20 cellular contexts compared by ENCODE assay signal in genomic region chr16:88904676-88905365, GRCh38. TPM values are rescaled to one million over a fixed set of nuclear protein-coding genes. Genes with fewer than 3 reads are reported as not detected.
DNase-seq lines count a peak whose midpoint lies in the region; ATAC-seq, FAIRE-seq and TF ChIP-seq lines count a peak whose summit lies in the region.
"Had no signal": no experiment of that assay in that cellular context is flagged by ENCODE, and none has a peak within 500 bp of the region (broad histone marks: within the 10 kb centered on the region; RNA-seq: fewer than 3 reads in every experiment).

No MANE protein-coding gene starts in this region.

- POLR2A ChIA-PET in HCT116 (lab: Charles Lee): interaction anchor here (1.1 kb wide), 1 partner anchor 288 kb away, joined by 4 read pairs; no protein-coding TSS in a partner anchor

- no peaks in the 10 kb centered on the region for H3K36me3 Mint-ChIP-seq in neural progenitor cell
- no peaks in the 10 kb centered on the region for H3K36me3 Mint-ChIP-seq in chondrocyte (ENCODE audit: low read depth)
- H3K36me3 Mint-ChIP-seq: CD4-positive, alpha-beta memory T cell had no signal

- H3K27ac Mint-ChIP-seq in neural progenitor cell: peak overlapping the region; percentile 46
- H3K27ac Mint-ChIP-seq in chondrocyte (ENCODE audit: unreplicated experiment): no peak overlapping the region
- H3K27ac Mint-ChIP-seq: CD4-positive, alpha-beta memory T cell; H9 had no signal

- BruUV-seq in HCT116 (replicated peaks; lab: Mats Ljungman, UMichigan): no TSS peak

- TF ChIP-seq POLR2A in HCT116 (IDR thresholded peaks at IDR 0.05; ENCODE audit: borderline replicate concordance, extremely low read depth, insufficient read depth, insufficient read length): no peak

- H4K20me1 ChIP-seq in DND-41 (ENCODE audit: insufficient read depth, low read length) (peaks cover 8% of the 10 kb centered on the region; the same call in 1 of the 2 replicates), HCT116 (ENCODE audit: insufficient read depth) (no peaks in the 10 kb centered on the region), neural progenitor cell (ENCODE audit: low read depth) (no peaks in the 10 kb centered on the region)

- no peaks in the 10 kb centered on the region for H3K36me3 ChIP-seq in DND-41 (ENCODE audit: insufficient read depth, low read length)
- H3K36me3 ChIP-seq in HCT116 (ENCODE audit: control insufficient read depth in 1 of 2, insufficient read depth in 2 of 2, low read length in 2 of 2): no peaks in the 10 kb centered on the region
- no peaks in the 10 kb centered on the region for H3K36me3 ChIP-seq in bronchial epithelial cell (ENCODE audit: control insufficient read depth, insufficient read depth, low read length)
- H3K36me3 ChIP-seq in neural progenitor cell: no peaks in the 10 kb centered on the region
- H3K36me3 ChIP-seq: MG63, Peyer's patch had no signal

- H3K4me2 ChIP-seq in DND-41 (ENCODE audit: insufficient read depth, low read length): no peak overlapping the region
- H3K4me2 ChIP-seq in HCT116 (ENCODE audit: low read length): peak overlapping the region; percentile 70
- H3K4me2 ChIP-seq in neural progenitor cell: no peak overlapping the region
- H3K4me2 ChIP-seq: SK-N-SH had no signal

- no peaks in the 10 kb centered on the region for H3K9me3 ChIP-seq in DND-41 (ENCODE audit: insufficient read depth, low read length, severe bottlenecking)
- H3K9me3 ChIP-seq in HCT116 (ENCODE audit: control insufficient read depth in 1 of 2, insufficient read depth in 1 of 2, low read depth in 1 of 2, low read length in 2 of 2): no peaks in the 10 kb centered on the region
- no peaks in the 10 kb centered on the region for H3K9me3 ChIP-seq in neural progenitor cell (ENCODE audit: low read depth)
- H3K9me3 ChIP-seq: MG63, Peyer's patch, SK-N-SH had no signal

- H3K4me1 Mint-ChIP-seq in neural progenitor cell: peaks cover 8% of the 10 kb centered on the region
- peaks cover 6% of the 10 kb centered on the region for H3K4me1 Mint-ChIP-seq in chondrocyte (ENCODE audit: low read depth)
- H3K4me1 Mint-ChIP-seq: CD4-positive, alpha-beta memory T cell had no signal

- H3K9me2 ChIP-seq in HCT116 (ENCODE audit: insufficient read depth): no peaks in the 10 kb centered on the region
- H3K9me2 ChIP-seq: SK-N-SH had no signal

- DNase-seq in DND-41 (no peak), HCT116 (ENCODE audit: low read depth, low spot score) (no peak), bronchial epithelial cell (ENCODE audit: low read depth) (peak; percentile 10), neural progenitor cell (ENCODE audit: low spot score) (no peak), chondrocyte (ENCODE audit: low spot score) (no peak), HUDEP-2 (lab: John Stamatoyannopoulos, UW; ENCODE audit: unreplicated experiment in 76 of 76) (no peak), putamen (ENCODE audit: low spot score) (no peak)
- DNase-seq: CD4-positive, alpha-beta memory T cell; DMS79 treated with DMSO at 0.1 percent for 48 hours; GF-D8; MG63; NCI-H1092; NCI-H2081; T-helper 1 cell had no signal

- RAD21 ChIA-PET in HCT116 (lab: Charles Lee; ENCODE audit: low non-redundant PET in 1 of 2, low total read pairs in 2 of 2, uncharacterized antibody in 2 of 2, unreplicated experiment in 2 of 2): no interaction called here

- FAIRE-seq in bronchial epithelial cell (lab: Jason Lieb, UNC): no peak
- FAIRE-seq: GM12892 had no signal

- 0 out of 3 replicates have a peak, but pooled peaks have one; percentile 13 for ATAC-seq in DND-41 (ENCODE audit: insufficient read depth, low read depth)
- no peak for ATAC-seq in HCT116
- no peak for ATAC-seq in HG02938 (IDR thresholded peaks at IDR 0.05; ENCODE audit: unreplicated experiment)

- H3K9me3 Mint-ChIP-seq in neural progenitor cell (no peaks in the 10 kb centered on the region), chondrocyte (ENCODE audit: low read depth) (no peaks in the 10 kb centered on the region)
- H3K9me3 Mint-ChIP-seq: CD4-positive, alpha-beta memory T cell; H9 had no signal

- H3K27ac ChIP-seq in DND-41 (ENCODE audit: low read length) (no peak overlapping the region), HCT116 (ENCODE audit: low read depth, low read length) (no peak overlapping the region), neural progenitor cell (no peak overlapping the region)
- H3K27ac ChIP-seq: Peyer's patch had no signal

- H3K4me3 ChIP-seq in DND-41 (ENCODE audit: low read depth in 1 of 2, low read length in 2 of 2): no peak overlapping the region
- peak overlapping the region in 1 of 2 experiments; percentile 24; a peak in 1 of 4 replicates for H3K4me3 ChIP-seq in HCT116 (replicated peaks in 1 of 2; ENCODE audit: low read depth in 1 of 2, low read length in 2 of 2)
- H3K4me3 ChIP-seq in bronchial epithelial cell (ENCODE audit: low read depth, low read length): no peak overlapping the region
- H3K4me3 ChIP-seq in neural progenitor cell: no peak overlapping the region
- H3K4me3 ChIP-seq: MG63, Peyer's patch had no signal

- peak overlapping the region; percentile 43 for H3K4me3 Mint-ChIP-seq in neural progenitor cell
- no peak overlapping the region for H3K4me3 Mint-ChIP-seq in chondrocyte (ENCODE audit: unreplicated experiment)
- H3K4me3 Mint-ChIP-seq: CD4-positive, alpha-beta memory T cell; H9 had no signal

- H3K4me1 ChIP-seq in DND-41 (ENCODE audit: insufficient read depth, low read length): no peaks in the 10 kb centered on the region
- H3K4me1 ChIP-seq in HCT116 (ENCODE audit: control insufficient read depth in 1 of 2, insufficient read depth in 2 of 2, low read length in 2 of 2): peaks cover 16 to 38% of the 10 kb centered on the region in 2 experiments
- H3K4me1 ChIP-seq in neural progenitor cell: peaks cover 8% of the 10 kb centered on the region
- H3K4me1 ChIP-seq: Peyer's patch had no signal

- TF ChIP-seq CTCF in DND-41 (IDR thresholded peaks at IDR 0.05; ENCODE audit: borderline replicate concordance, extremely low read depth, low read length, poor library complexity, severe bottlenecking) (no peak), HCT116 (IDR thresholded peaks at IDR 0.05 in 2 of 3, conservative IDR thresholded peaks at IDR 0.05 in 1 of 3; ENCODE audit: borderline replicate concordance in 1 of 3, insufficient read depth in 1 of 3, low read depth in 2 of 3, low read length in 2 of 3) (no peak), bronchial epithelial cell (IDR thresholded peaks at IDR 0.05; ENCODE audit: insufficient read depth, low read length, severe bottlenecking) (no peak), neural progenitor cell (IDR thresholded peaks at IDR 0.05) (no peak), chondrocyte (IDR thresholded peaks at IDR 0.05) (no peak)

- H3K9ac ChIP-seq in DND-41 (ENCODE audit: low read depth, low read length) (no peak overlapping the region), HCT116 (ENCODE audit: low read length) (no peak overlapping the region), neural progenitor cell (no peak overlapping the region)
- H3K9ac ChIP-seq: SK-N-SH had no signal

- intact Hi-C loops in HCT116 (cut with micrococcal nuclease): no loop called here

- no peaks in the 10 kb centered on the region for H3F3A ChIP-seq in neural progenitor cell (ENCODE audit: low read depth)

- TF ChIP-seq RAD21 in HCT116 (IDR thresholded peaks at IDR 0.05; ENCODE audit: low read depth): no peak

- H2AFZ ChIP-seq in DND-41 (ENCODE audit: low read depth, low read length): no peak overlapping the region
- no peak overlapping the region for H2AFZ ChIP-seq in HCT116 (ENCODE audit: low read depth, low read length, poor library complexity, severe bottlenecking)
- no peak overlapping the region for H2AFZ ChIP-seq in neural progenitor cell (replicated peaks)

- peaks cover 4% of the 10 kb centered on the region for H3K27me3 Mint-ChIP-seq in neural progenitor cell (ENCODE audit: insufficient read depth, low read depth)
- peaks cover 12% of the 10 kb centered on the region for H3K27me3 Mint-ChIP-seq in chondrocyte (ENCODE audit: low read depth)
- H3K27me3 Mint-ChIP-seq: CD4-positive, alpha-beta memory T cell had no signal

- H3K27me3 ChIP-seq in DND-41 (ENCODE audit: insufficient read depth, low read length, poor library complexity) (no peaks in the 10 kb centered on the region), HCT116 (ENCODE audit: insufficient read depth, low read length) (no peaks in the 10 kb centered on the region), bronchial epithelial cell (ENCODE audit: control insufficient read depth, insufficient read depth, low read length) (no peaks in the 10 kb centered on the region), neural progenitor cell (no peaks in the 10 kb centered on the region)
- H3K27me3 ChIP-seq: MG63, Peyer's patch had no signal

- CTCF ChIA-PET in HCT116 (lab: Charles Lee): no interaction called here

- H3K79me2 ChIP-seq in DND-41 (ENCODE audit: insufficient read depth, low read length): no peaks in the 10 kb centered on the region
- no peaks in the 10 kb centered on the region for H3K79me2 ChIP-seq in HCT116 (ENCODE audit: insufficient read depth, low read length)
- H3K79me2 ChIP-seq in neural progenitor cell (ENCODE audit: low read depth): no peaks in the 10 kb centered on the region

TF ChIP-seq in HCT116, 20 proteins besides CTCF, POLR2A, EP300 and RAD21:
- TF ChIP-seq ZFX (IDR thresholded peaks at IDR 0.05) (no peak; the same call in 1 of the 2 replicates), TCF7L2 (IDR thresholded peaks at IDR 0.05; ENCODE audit: borderline replicate concordance, extremely low read depth, insufficient read depth, insufficient read length) (no peak), SIN3A (IDR thresholded peaks at IDR 0.05; ENCODE audit: low read depth) (no peak), ELF1 (IDR thresholded peaks at IDR 0.05; ENCODE audit: borderline replicate concordance, low read depth) (no peak), EZH2phosphoT487 (IDR thresholded peaks at IDR 0.05; ENCODE audit: borderline replicate concordance) (no peak)

RNA-seq across cellular contexts. Expression of gene PABPN1L, which starts 38.4 kb away (rescaled TPM):
- 0.57 TPM for total RNA-seq in HCT116 (2021; ENCODE audit: unreplicated experiment)
- 0.07 and 0.33 TPM in 2 replicates for polyA plus RNA-seq in HCT116 (2012)
- total RNA-seq in bronchial epithelial cell: not detected in 2 replicates
- not detected in 2 replicates for total RNA-seq in neural progenitor cell (ENCODE audit: low replicate concordance)
- total RNA-seq in chondrocyte: not detected in 3 replicates
- total RNA-seq: CD4-positive, alpha-beta memory T cell; H9; NCI-H460; Peyer's patch had no signal
- polyA plus RNA-seq: CD4-positive, alpha-beta memory T cell; SK-N-SH had no signal

RNA-seq across cellular contexts. Expression of gene TRAPPC2L, which starts 47.9 kb away (rescaled TPM):
- 94.1 TPM for total RNA-seq in HCT116 (2021; ENCODE audit: unreplicated experiment)
- polyA plus RNA-seq in HCT116 (2012): 141 and 162 TPM in 2 replicates
- 47.5 and 65.0 TPM in 2 replicates for total RNA-seq in bronchial epithelial cell
- total RNA-seq in neural progenitor cell (ENCODE audit: low replicate concordance): 31.8 and 48.5 TPM in 2 replicates
- total RNA-seq in chondrocyte: 42.7 to 55.8 TPM (median 52.5 TPM) in 3 replicates

RNA-seq across cellular contexts. Expression of gene GALNS, which starts 48.1 kb away (rescaled TPM):
- 44.6 TPM for total RNA-seq in HCT116 (2021; ENCODE audit: unreplicated experiment)
- 22.7 and 24.3 TPM in 2 replicates for polyA plus RNA-seq in HCT116 (2012)
- 15.5 and 16.3 TPM in 2 replicates for total RNA-seq in bronchial epithelial cell
- total RNA-seq in neural progenitor cell (ENCODE audit: low replicate concordance): 5.0 and 11.6 TPM in 2 replicates
- 34.1 to 36.6 TPM (median 34.6 TPM) in 3 replicates for total RNA-seq in chondrocyte
